Comparison of ENCODE assay signal across 1 cellular context in the genomic region with DNA sequence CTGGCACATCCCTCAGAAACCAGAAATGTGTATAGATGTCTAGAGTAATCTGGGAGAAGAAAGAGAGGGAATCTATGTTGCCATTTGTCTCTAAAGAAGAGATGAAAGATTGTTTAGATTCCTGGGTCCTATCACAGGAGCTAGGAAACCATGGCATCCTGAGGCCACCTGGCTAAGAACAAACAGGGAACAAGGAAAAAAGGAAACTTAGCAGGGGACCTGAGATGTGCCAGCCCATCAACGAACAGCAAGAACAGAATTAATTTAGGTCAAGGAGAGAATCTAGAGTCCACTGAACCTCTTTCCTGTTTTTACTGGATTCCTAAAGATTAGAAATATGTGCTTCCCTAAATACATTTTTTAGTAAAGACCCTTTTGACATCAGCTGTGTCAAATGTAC.
TF ChIP-seq lines count a peak whose summit lies in the region.

No MANE protein-coding gene starts in this region.

TF ChIP-seq in GM23338, 12 proteins besides CTCF, POLR2A, EP300 and RAD21 (continued from another document):
- no peak for TF ChIP-seq ZNF462 (CRISPR knock-in tag; IDR thresholded peaks at IDR 0.05)
- TF ChIP-seq, protein P1, sequence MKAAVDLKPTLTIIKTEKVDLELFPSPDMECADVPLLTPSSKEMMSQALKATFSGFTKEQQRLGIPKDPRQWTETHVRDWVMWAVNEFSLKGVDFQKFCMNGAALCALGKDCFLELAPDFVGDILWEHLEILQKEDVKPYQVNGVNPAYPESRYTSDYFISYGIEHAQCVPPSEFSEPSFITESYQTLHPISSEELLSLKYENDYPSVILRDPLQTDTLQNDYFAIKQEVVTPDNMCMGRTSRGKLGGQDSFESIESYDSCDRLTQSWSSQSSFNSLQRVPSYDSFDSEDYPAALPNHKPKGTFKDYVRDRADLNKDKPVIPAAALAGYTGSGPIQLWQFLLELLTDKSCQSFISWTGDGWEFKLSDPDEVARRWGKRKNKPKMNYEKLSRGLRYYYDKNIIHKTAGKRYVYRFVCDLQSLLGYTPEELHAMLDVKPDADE (IDR thresholded peaks at IDR 0.05) = no peak
- TF ChIP-seq ZNF114 (CRISPR knock-in tag; IDR thresholded peaks at IDR 0.05) = no peak
- no peak for TF ChIP-seq POLR2AphosphoS5 (IDR thresholded peaks at IDR 0.05; ENCODE audit: low read depth)
- no peak for TF ChIP-seq EZH2 (IDR thresholded peaks at IDR 0.05; ENCODE audit: low read depth, unreplicated experiment)
- TF ChIP-seq JUNB (IDR thresholded peaks at IDR 0.05; ENCODE audit: unreplicated experiment) = no peak
- TF ChIP-seq ZNF331 (CRISPR knock-in tag; IDR thresholded peaks at IDR 0.05; ENCODE audit: low read depth) = no peak
- no peak for TF ChIP-seq STAT1 (IDR thresholded peaks at IDR 0.05; ENCODE audit: unreplicated experiment)
- no peak for TF ChIP-seq REST (IDR thresholded peaks at IDR 0.05; ENCODE audit: unreplicated experiment)
- TF ChIP-seq CREB1 (CRISPR knock-in tag; IDR thresholded peaks at IDR 0.05; ENCODE audit: low read depth) = no peak
